11 cellular contexts compared by ENCODE assay signal in genomic region chr5:1312206-1312605, GRCh38. TPM values are rescaled to one million over a fixed set of nuclear protein-coding genes. Genes with fewer than 3 reads are reported as not detected.
DNase-seq lines count a peak whose midpoint lies in the region; ATAC-seq lines count a peak whose summit lies in the region.
"Had no signal": no experiment of that assay in that cellular context is flagged by ENCODE, and none has a peak within 500 bp of the region (broad histone marks: within the 10 kb centered on the region; RNA-seq: fewer than 3 reads in every experiment).

No MANE protein-coding gene starts in this region.

- peak; percentile 19 for DNase-seq in stimulated activated naive CD8-positive, alpha-beta T cell treated with anti-CD3 and anti-CD28 coated beads, Interleukin-15, Interleukin-2, amounts not matched to agents 100 U/mL and 50 U/mL, for 24 hours
- no peak for DNase-seq in stimulated activated naive CD8-positive, alpha-beta T cell treated with anti-CD3 and anti-CD28 coated beads, Interleukin-15, amount 100 ng/mL, for 72 hours
- DNase-seq in activated CD4-positive, alpha-beta memory T cell treated with anti-CD3 and anti-CD28 coated beads, Interleukin-2, amount 10 ng/mL, durations not matched to agents 7 days and 5 days: no peak
- DNase-seq in effector memory CD8-positive, alpha-beta T cell: peak; percentile 50 to 56 (median 51)
- no peak for DNase-seq in cerebellar nuclear complex (lab: John Stamatoyannopoulos, UW)
- DNase-seq in NCI-H128 (lab: John Stamatoyannopoulos, UW; ENCODE audit: unreplicated experiment): no peak
- DNase-seq: GOT3; stimulated activated CD4-positive, alpha-beta T cell treated with anti-CD3 and anti-CD28 coated beads, Interleukin-1b, Interleukin-23, amount 100 ng/mL, for 48 hours had no signal

- H3K4me3 Mint-ChIP-seq in stimulated activated naive CD8-positive, alpha-beta T cell treated with anti-CD3 and anti-CD28 coated beads, Interleukin-15, amount 100 ng/mL, for 72 hours: peak overlapping the region in 1 of 2 donors; percentile 58
- H3K4me3 Mint-ChIP-seq in activated CD4-positive, alpha-beta memory T cell treated with anti-CD3 and anti-CD28 coated beads, Interleukin-2, amount 10 ng/mL, durations not matched to agents 7 days and 5 days: no peak overlapping the region
- peak overlapping the region; percentile 73 to 74 for H3K4me3 Mint-ChIP-seq in effector memory CD8-positive, alpha-beta T cell

- CTCF ChIA-PET in activated CD4-positive, alpha-beta memory T cell treated with anti-CD3 and anti-CD28 coated beads, Interleukin-2, amount 10 ng/mL, durations not matched to agents 7 days and 5 days (lab: Charles Lee): interaction anchor here (1.0 to 1.5 kb wide), 2 partner anchors 12 to 15 kb away, joined by 3 to 5 read pairs; no protein-coding TSS in a partner anchor

- POLR2A ChIA-PET in activated CD4-positive, alpha-beta memory T cell treated with anti-CD3 and anti-CD28 coated beads, Interleukin-2, amount 10 ng/mL, durations not matched to agents 7 days and 5 days (lab: Charles Lee): interaction anchor here (1.3 to 4.5 kb wide), 5 partner anchors 9 to 211 kb away, joined by 3 to 21 read pairs (median 6); partner anchors contain the start of genes CLPTM1L, LPCAT1 and TERT

- no peak overlapping the region for H3K27ac Mint-ChIP-seq in stimulated activated naive CD8-positive, alpha-beta T cell treated with anti-CD3 and anti-CD28 coated beads, Interleukin-15, amount 100 ng/mL, for 72 hours
- peak overlapping the region; percentile 94 for H3K27ac Mint-ChIP-seq in activated CD4-positive, alpha-beta memory T cell treated with anti-CD3 and anti-CD28 coated beads, Interleukin-2, amount 10 ng/mL, durations not matched to agents 7 days and 5 days
- peak overlapping the region; percentile 79 to 84 for H3K27ac Mint-ChIP-seq in effector memory CD8-positive, alpha-beta T cell

- H3K27me3 Mint-ChIP-seq in stimulated activated naive CD8-positive, alpha-beta T cell treated with anti-CD3 and anti-CD28 coated beads, Interleukin-15, amount 100 ng/mL, for 72 hours: peaks cover 17% of the 10 kb centered on the region
- peaks cover 13% of the 10 kb centered on the region for H3K27me3 Mint-ChIP-seq in activated CD4-positive, alpha-beta memory T cell treated with anti-CD3 and anti-CD28 coated beads, Interleukin-2, amount 10 ng/mL, durations not matched to agents 7 days and 5 days
- no peaks in the 10 kb centered on the region for H3K27me3 Mint-ChIP-seq in effector memory CD8-positive, alpha-beta T cell

- H3K36me3 Mint-ChIP-seq in activated CD4-positive, alpha-beta memory T cell treated with anti-CD3 and anti-CD28 coated beads, Interleukin-2, amount 10 ng/mL, durations not matched to agents 7 days and 5 days (ENCODE audit: low read depth): peaks cover 25% of the 10 kb centered on the region
- peaks cover 20% of the 10 kb centered on the region for H3K36me3 Mint-ChIP-seq in effector memory CD8-positive, alpha-beta T cell (ENCODE audit: insufficient read depth)

- ATAC-seq in stimulated activated naive CD8-positive, alpha-beta T cell treated with anti-CD3 and anti-CD28 coated beads, Interleukin-15, Interleukin-2, amounts not matched to agents 100 U/mL and 50 U/mL, for 24 hours: no peak
- ATAC-seq in stimulated activated naive CD8-positive, alpha-beta T cell treated with anti-CD3 and anti-CD28 coated beads, Interleukin-15, amount 100 ng/mL, for 72 hours: no peak
- peak; percentile 64 for ATAC-seq in effector memory CD8-positive, alpha-beta T cell (replicated peaks)
- ATAC-seq in GM19023 (IDR thresholded peaks at IDR 0.05; ENCODE audit: unreplicated experiment) (no peak), GM18868 (IDR thresholded peaks at IDR 0.05; ENCODE audit: unreplicated experiment) (no peak)

- H3K9me3 Mint-ChIP-seq in stimulated activated naive CD8-positive, alpha-beta T cell treated with anti-CD3 and anti-CD28 coated beads, Interleukin-15, amount 100 ng/mL, for 72 hours: peaks cover 6 to 10% of the 10 kb centered on the region in 2 donors
- H3K9me3 Mint-ChIP-seq in activated CD4-positive, alpha-beta memory T cell treated with anti-CD3 and anti-CD28 coated beads, Interleukin-2, amount 10 ng/mL, durations not matched to agents 7 days and 5 days: peaks cover 15% of the 10 kb centered on the region
- H3K9me3 Mint-ChIP-seq in effector memory CD8-positive, alpha-beta T cell: no peaks in the 10 kb centered on the region

- peaks cover 71% of the 10 kb centered on the region for H3K4me1 Mint-ChIP-seq in stimulated activated naive CD8-positive, alpha-beta T cell treated with anti-CD3 and anti-CD28 coated beads, Interleukin-15, amount 100 ng/mL, for 72 hours
- H3K4me1 Mint-ChIP-seq in activated CD4-positive, alpha-beta memory T cell treated with anti-CD3 and anti-CD28 coated beads, Interleukin-2, amount 10 ng/mL, durations not matched to agents 7 days and 5 days: peaks cover 65% of the 10 kb centered on the region
- H3K4me1 Mint-ChIP-seq in effector memory CD8-positive, alpha-beta T cell (ENCODE audit: low read depth in 2 of 2): peaks cover 52 to 53% of the 10 kb centered on the region in 2 donors

RNA-seq across cellular contexts. Expression of gene TERT, which starts 17.3 kb away (rescaled TPM):
- 1 to 10 TPM; 2.1 to 2.2 TPM for total RNA-seq in activated CD4-positive, alpha-beta memory T cell treated with anti-CD3 and anti-CD28 coated beads, Interleukin-2, amount 10 ng/mL, durations not matched to agents 7 days and 5 days
- total RNA-seq: fibroblast of villous mesenchyme had no signal

RNA-seq across cellular contexts. Expression of gene CLPTM1L, which starts 32.7 kb away (rescaled TPM):
- total RNA-seq in activated CD4-positive, alpha-beta memory T cell treated with anti-CD3 and anti-CD28 coated beads, Interleukin-2, amount 10 ng/mL, durations not matched to agents 7 days and 5 days: 100 to 1,000 TPM in 1 of 2 experiments, 10 to 100 TPM in 1; 99.7 to 101 TPM

Comparison
In these comparisons a context has a peak if more than half of its experiments do, and no peak if none do; other contexts are left out.
1. DNase-seq: peak in stimulated activated naive CD8-positive, alpha-beta T cell treated with anti-CD3 and anti-CD28 coated beads, Interleukin-15, Interleukin-2, amounts not matched to agents 100 U/mL and 50 U/mL, for 24 hours (single experiment) and effector memory CD8-positive, alpha-beta T cell (3 of 3); none in stimulated activated naive CD8-positive, alpha-beta T cell treated with anti-CD3 and anti-CD28 coated beads, Interleukin-15, amount 100 ng/mL, for 72 hours (0 of 2), activated CD4-positive, alpha-beta memory T cell treated with anti-CD3 and anti-CD28 coated beads, Interleukin-2, amount 10 ng/mL, durations not matched to agents 7 days and 5 days (single experiment), cerebellar nuclear complex (0 of 2) and NCI-H128 (single experiment).
2. H3K27ac Mint-ChIP-seq: peak in activated CD4-positive, alpha-beta memory T cell treated with anti-CD3 and anti-CD28 coated beads, Interleukin-2, amount 10 ng/mL, durations not matched to agents 7 days and 5 days (single experiment) and effector memory CD8-positive, alpha-beta T cell (2 of 2); none in stimulated activated naive CD8-positive, alpha-beta T cell treated with anti-CD3 and anti-CD28 coated beads, Interleukin-15, amount 100 ng/mL, for 72 hours (0 of 2).